ENCODE assay signal across 32 cellular contexts in genomic region chr16:10833271-10833670, GRCh38. TPM values are rescaled to one million over a fixed set of nuclear protein-coding genes. Genes with fewer than 3 reads are reported as not detected.
"Had no signal": no experiment of that assay in that cellular context is flagged by ENCODE, and none has a peak within 500 bp of the region (broad histone marks: within the 10 kb centered on the region; RNA-seq: fewer than 3 reads in every experiment).

No MANE protein-coding gene starts in this region.

- H3K27ac ChIP-seq: colonic mucosa, esophagus muscularis mucosa, foreskin keratinocyte, gastroesophageal sphincter, heart right ventricle, left lung, psoas muscle, sigmoid colon, stomach, thyroid gland had no signal

- H3K27me3 ChIP-seq: colonic mucosa, gastroesophageal sphincter, heart right ventricle, left lung, sigmoid colon, stomach, thyroid gland had no signal

- H3K4me1 ChIP-seq: foreskin keratinocyte had no signal

- H3K9me3 Mint-ChIP-seq: nephron progenitor cell had no signal

- H3K36me3 ChIP-seq: colonic mucosa, esophagus muscularis mucosa, gastroesophageal sphincter, heart right ventricle, left lung, sigmoid colon, stomach, thyroid gland had no signal

- H3K4me3 Mint-ChIP-seq: mesothelial cell of epicardium; naive thymus-derived CD8-positive, alpha-beta T cell; nephron progenitor cell had no signal

- H3K36me3 Mint-ChIP-seq: mesothelial cell of epicardium; naive thymus-derived CD8-positive, alpha-beta T cell had no signal

- DNase-seq: colonic mucosa; dermis blood vessel endothelial cell; effector memory CD4-positive, alpha-beta T cell; foreskin keratinocyte; heart right ventricle; hippocampal formation; left cardiac atrium; left lung; mesenchymal stem cell; mucosa of descending colon; naive thymus-derived CD8-positive, alpha-beta T cell; nephron progenitor cell; nucleus accumbens; psoas muscle; sigmoid colon; stimulated activated CD4-positive, alpha-beta T cell treated with anti-CD3 and anti-CD28 coated beads, Interleukin-15, amount 100 ng/mL, for 24 hours; stimulated activated CD4-positive, alpha-beta T cell treated with anti-CD3 and anti-CD28 coated beads, Interleukin-2, amount 100 ng/mL, for 48 hours; stimulated activated naive CD4-positive, alpha-beta T cell treated with Interleukin-2 at 50 U/mL for 16 hours; stomach; thyroid gland; trophoblast cell had no signal

- H3K27ac Mint-ChIP-seq: mesothelial cell of epicardium; naive thymus-derived CD8-positive, alpha-beta T cell; nephron progenitor cell had no signal

- H3K9me3 ChIP-seq: colonic mucosa, esophagus muscularis mucosa, gastroesophageal sphincter, left lung, mucosa of descending colon, psoas muscle, sigmoid colon, stomach, thyroid gland had no signal

- FAIRE-seq: endothelial cell of umbilical vein, islet of Langerhans had no signal

- H3K4me3 ChIP-seq: colonic mucosa, esophagus muscularis mucosa, gastroesophageal sphincter, heart right ventricle, left lung, mucosa of descending colon, psoas muscle, sigmoid colon, stomach, thyroid gland had no signal

- ATAC-seq: foreskin keratinocyte; gastroesophageal sphincter; heart right ventricle; left cardiac atrium; left lung; mucosa of descending colon; naive thymus-derived CD8-positive, alpha-beta T cell; psoas muscle; right cardiac atrium had no signal

RNA-seq across cellular contexts. Expression of gene TVP23A, which starts 14.7 kb away (rescaled TPM):
- total RNA-seq: dermis blood vessel endothelial cell; endothelial cell of umbilical vein; epithelial cell of proximal tubule; foreskin keratinocyte; lung microvascular endothelial cell; naive thymus-derived CD8-positive, alpha-beta T cell; osteocyte had no signal
- polyA plus RNA-seq: endothelial cell of umbilical vein, fibroblast of lung, foreskin keratinocyte had no signal

RNA-seq across cellular contexts. Expression of gene CIITA, which starts 43.7 kb away (rescaled TPM):
- total RNA-seq: chondrocyte, endothelial cell of umbilical vein, epithelial cell of proximal tubule, osteocyte had no signal
- polyA plus RNA-seq: endothelial cell of umbilical vein had no signal
